ENCODE assay signal across 8 cellular contexts in genomic region chr10:122567056-122567660, GRCh38. TPM values are rescaled to one million over a fixed set of nuclear protein-coding genes. Genes with fewer than 3 reads are reported as not detected.
DNase-seq lines count a peak whose midpoint lies in the region; ATAC-seq, FAIRE-seq and TF ChIP-seq lines count a peak whose summit lies in the region.

No MANE protein-coding gene starts in this region.

- no peaks in the 10 kb centered on the region for H3K36me3 ChIP-seq in A673 (ENCODE audit: insufficient read depth, low read length, poor library complexity, severe bottlenecking)
- H3K36me3 ChIP-seq in SU-DHL-6 (ENCODE audit: low read length), result no peaks in the 10 kb centered on the region
- H3K36me3 ChIP-seq in esophagus squamous epithelium, result no peaks in the 10 kb centered on the region
- no peaks in the 10 kb centered on the region for H3K36me3 ChIP-seq in smooth muscle cell (ENCODE audit: low read depth)
- H3K36me3 ChIP-seq in tibial nerve, result no peaks in the 10 kb centered on the region

- CTCF ChIA-PET in A673 (lab: Charles Lee), result no interaction called here

- 80 to 83% methylated on average over 1 of the region's 5 CpGs for WGBS in esophagus squamous epithelium, 2 donors
- WGBS in smooth muscle cell (ENCODE audit: low lambda C conversion rate), result 51% methylated on average over 5 of the region's 5 CpGs
- WGBS in tibial nerve, 2 donors, result 58 to 59% methylated on average over 5 of the region's 5 CpGs

- H3K4me3 ChIP-seq in A673 (ENCODE audit: low read depth, low read length, poor library complexity, severe bottlenecking), result no peak overlapping the region
- no peak overlapping the region for H3K4me3 ChIP-seq in SU-DHL-6 (ENCODE audit: insufficient read depth, low read length, poor library complexity, severe bottlenecking)
- no peak overlapping the region for H3K4me3 ChIP-seq in esophagus squamous epithelium
- no peak overlapping the region for H3K4me3 ChIP-seq in smooth muscle cell
- no peak overlapping the region for H3K4me3 ChIP-seq in tibial nerve

- H3K9me3 ChIP-seq in A673 (ENCODE audit: low read depth, low read length, poor library complexity, severe bottlenecking) (no peaks in the 10 kb centered on the region), SU-DHL-6 (ENCODE audit: insufficient read depth, low read length) (no peaks in the 10 kb centered on the region), esophagus squamous epithelium (no peaks in the 10 kb centered on the region), smooth muscle cell (replicated peaks; ENCODE audit: low read depth) (no peaks in the 10 kb centered on the region), tibial nerve (no peaks in the 10 kb centered on the region)

- H3K79me2 ChIP-seq in SU-DHL-6 (ENCODE audit: insufficient read depth, low read length) (no peaks in the 10 kb centered on the region), smooth muscle cell (ENCODE audit: low read depth) (no peaks in the 10 kb centered on the region)

- H4K20me1 ChIP-seq in SU-DHL-6 (ENCODE audit: low read depth, low read length), result no peaks in the 10 kb centered on the region
- no peaks in the 10 kb centered on the region for H4K20me1 ChIP-seq in smooth muscle cell (ENCODE audit: low read depth)

- TF ChIP-seq POLR2A in GM12892 (IDR thresholded peaks at IDR 0.05; ENCODE audit: low read depth, low read length) (no peak), esophagus squamous epithelium (IDR thresholded peaks at IDR 0.05) (no peak), tibial nerve (IDR thresholded peaks at IDR 0.05) (no peak)

- H2AFZ ChIP-seq in SU-DHL-6 (ENCODE audit: low read depth, low read length, severe bottlenecking) (no peak overlapping the region), smooth muscle cell (ENCODE audit: low read depth) (no peak overlapping the region)

- no peak overlapping the region for H3K27ac ChIP-seq in A673 (ENCODE audit: low read depth, low read length, poor library complexity, severe bottlenecking)
- no peak overlapping the region for H3K27ac ChIP-seq in SU-DHL-6 (ENCODE audit: low read depth, low read length)
- no peak overlapping the region for H3K27ac ChIP-seq in esophagus squamous epithelium
- H3K27ac ChIP-seq in smooth muscle cell (ENCODE audit: low read depth), result no peak overlapping the region
- H3K27ac ChIP-seq in tibial nerve, result no peak overlapping the region

- no peaks in the 10 kb centered on the region for H3F3A ChIP-seq in SU-DHL-6 (ENCODE audit: insufficient read depth)
- H3F3A ChIP-seq in smooth muscle cell (ENCODE audit: low read depth), result no peaks in the 10 kb centered on the region

- no peak overlapping the region for H3K4me2 ChIP-seq in SU-DHL-6 (ENCODE audit: low read depth, low read length, poor library complexity, severe bottlenecking)
- no peak overlapping the region for H3K4me2 ChIP-seq in smooth muscle cell

- H3K27me3 ChIP-seq in A673 (replicated peaks; ENCODE audit: insufficient read depth, low read depth, low read length, poor library complexity) (peaks cover 27% of the 10 kb centered on the region), SU-DHL-6 (ENCODE audit: low read length) (no peaks in the 10 kb centered on the region), esophagus squamous epithelium (peaks cover 0 to 28% (median 0%) of the 10 kb centered on the region in 4 donors), smooth muscle cell (ENCODE audit: low read depth) (peaks cover 7% of the 10 kb centered on the region), tibial nerve (no peaks in the 10 kb centered on the region)

- no peaks in the 10 kb centered on the region for H3K9me2 ChIP-seq in SU-DHL-6 (replicated peaks; ENCODE audit: insufficient read depth, low read length)

- H3K9ac ChIP-seq in SU-DHL-6 (ENCODE audit: low read length) (no peak overlapping the region), smooth muscle cell (ENCODE audit: low read depth) (no peak overlapping the region)

- H3K4me1 ChIP-seq in A673 (ENCODE audit: insufficient read depth, low read length, poor library complexity, severe bottlenecking) (peaks cover 6% of the 10 kb centered on the region), esophagus squamous epithelium (peaks cover 0 to 7% (median 0%) of the 10 kb centered on the region in 3 donors), smooth muscle cell (ENCODE audit: low read depth) (no peaks in the 10 kb centered on the region), tibial nerve (peaks cover 0 to 10% (median 0%) of the 10 kb centered on the region in 4 donors)

- FAIRE-seq in GM12892 (lab: Jason Lieb, UNC), result peak; percentile 24

- no peak for ATAC-seq in HG03139 (IDR thresholded peaks at IDR 0.05; ENCODE audit: unreplicated experiment)

- intact Hi-C loops in A673 (cut with micrococcal nuclease; ENCODE audit: unreplicated experiment), result loop anchor here (2.0 to 5.0 kb wide), 3 partner anchors 55 to 136 kb away; no protein-coding TSS in a partner anchor
- intact Hi-C loops in esophagus squamous epithelium (cut with DNase I), result loop anchor here (5.0 to 10.0 kb wide), 2 partner anchors 122 to 270 kb away; no protein-coding TSS in a partner anchor

- no peak for TF ChIP-seq EP300 in tibial nerve (IDR thresholded peaks at IDR 0.05)

- no TSS peak for BruUV-seq in A673 (replicated peaks; lab: Mats Ljungman, UMichigan)

- POLR2A ChIA-PET in A673 (lab: Charles Lee; ENCODE audit: low non-redundant PET), result no interaction called here

- DNase-seq in A673 (ENCODE audit: low spot score), result peak; percentile 28
- DNase-seq in GM12892 (ENCODE audit: insufficient read length), result no peak
- DNase-seq in esophagus squamous epithelium (lab: John Stamatoyannopoulos, UW), result no peak
- no peak for DNase-seq in smooth muscle cell (lab: John Stamatoyannopoulos, UW; ENCODE audit: unreplicated experiment)
- no peak for DNase-seq in tibial nerve (ENCODE audit: low spot score in 2 of 2)
- no peak for DNase-seq in stimulated activated naive CD4-positive, alpha-beta T cell (lab: John Stamatoyannopoulos, UW)

- TF ChIP-seq CTCF in A673 (conservative IDR thresholded peaks at IDR 0.05; ENCODE audit: low read depth, low read length) (peak; percentile 75), SU-DHL-6 (IDR thresholded peaks at IDR 0.05; ENCODE audit: insufficient read depth, low read length, poor library complexity, severe bottlenecking) (peak; percentile 59), esophagus squamous epithelium (IDR thresholded peaks at IDR 0.05) (peak in 5 of 6 experiments; percentile 21 to 59 (median 34)), smooth muscle cell (IDR thresholded peaks at IDR 0.05; ENCODE audit: borderline replicate concordance, insufficient read depth, poor library complexity, severe bottlenecking) (peak; percentile 48), tibial nerve (IDR thresholded peaks at IDR 0.05) (peak in 2 of 5 experiments; percentile 24 to 38)

RNA-seq across cellular contexts. Expression of gene DMBT1, which starts 6.6 kb away (rescaled TPM):
- not detected in 2 replicates for total RNA-seq in A673 (2021)
- 0.08 TPM for polyA plus RNA-seq in GM12892 (2012; ENCODE audit: missing spikeins)
- 1 to 10 TPM in 1 of 4 donors, under 1 TPM in 2, not detected in 1; under 0.01 to 5.1 (median 0.27) TPM for total RNA-seq in esophagus squamous epithelium
- total RNA-seq in smooth muscle cell, result not detected in 2 replicates
- polyA plus RNA-seq in smooth muscle cell, result not detected in 2 replicates
- total RNA-seq in tibial nerve, result not detected
